In genomic region chr4:166538491-166539005, GRCh38 we compare ENCODE assay signal across 29 cellular contexts.
A peak's percentile ranks its signal among the peaks of the same experiment; 100 is the strongest.
DNase-seq lines count a peak whose midpoint lies in the region; ATAC-seq and TF ChIP-seq lines count a peak whose summit lies in the region.
"Had no signal": no experiment of that assay in that cellular context is flagged by ENCODE, and none has a peak within 500 bp of the region (broad histone marks: within the 10 kb centered on the region; RNA-seq: fewer than 3 reads in every experiment).

No MANE protein-coding gene starts in this region.

- H3K79me1 ChIP-seq in mesendoderm (ENCODE audit: low read length), result no peaks in the 10 kb centered on the region

- no peaks in the 10 kb centered on the region for H3K27me3 ChIP-seq in mammary epithelial cell (ENCODE audit: insufficient read depth, low read length)
- no peaks in the 10 kb centered on the region for H3K27me3 ChIP-seq in mesendoderm (ENCODE audit: insufficient read depth, low read length, poor library complexity)
- no peaks in the 10 kb centered on the region for H3K27me3 ChIP-seq in hepatocyte
- H3K27me3 ChIP-seq in GM23248 (replicated peaks; ENCODE audit: insufficient read depth), result no peaks in the 10 kb centered on the region
- H3K27me3 ChIP-seq: tibial nerve had no signal

- H2BK120ac ChIP-seq in mesendoderm (ENCODE audit: low read depth, low read length), result no peak overlapping the region

- no peak for ATAC-seq in HG02623 (IDR thresholded peaks at IDR 0.05; ENCODE audit: unreplicated experiment)
- ATAC-seq: CD8-positive, alpha-beta T cell; mucosa of descending colon; sciatic nerve; stimulated activated naive CD8-positive, alpha-beta T cell treated with anti-CD3 and anti-CD28 coated beads, Interleukin-15, amount 100 ng/mL, for 72 hours had no signal

- H4K5ac ChIP-seq in mesendoderm (ENCODE audit: low read length), result no peak overlapping the region

- H3K4ac ChIP-seq in mesendoderm (ENCODE audit: low read depth, low read length), result no peak overlapping the region

- H3K4me3 Mint-ChIP-seq in MCF 10A (ENCODE audit: unreplicated experiment), result no peak overlapping the region
- H3K4me3 Mint-ChIP-seq: CD8-positive, alpha-beta T cell; stimulated activated naive CD8-positive, alpha-beta T cell treated with anti-CD3 and anti-CD28 coated beads, Interleukin-15, amount 100 ng/mL, for 72 hours had no signal

- H3K56ac ChIP-seq in mesendoderm (ENCODE audit: low read length), result no peak overlapping the region

- no peaks in the 10 kb centered on the region for H3K79me2 ChIP-seq in mammary epithelial cell (ENCODE audit: insufficient read depth, low read length)
- no peaks in the 10 kb centered on the region for H3K79me2 ChIP-seq in mesendoderm (ENCODE audit: control insufficient read depth, insufficient read depth, low read length)
- no peaks in the 10 kb centered on the region for H3K79me2 ChIP-seq in hepatocyte
- no peaks in the 10 kb centered on the region for H3K79me2 ChIP-seq in GM23248 (ENCODE audit: insufficient read depth)

- no peaks in the 10 kb centered on the region for H3K4me1 ChIP-seq in mammary epithelial cell (ENCODE audit: insufficient read depth, low read length)
- H3K4me1 ChIP-seq in mesendoderm (ENCODE audit: control insufficient read depth, low read depth, low read length), result peaks cover 2% of the 10 kb centered on the region
- no peaks in the 10 kb centered on the region for H3K4me1 ChIP-seq in hepatocyte (ENCODE audit: insufficient read depth)
- H3K4me1 ChIP-seq in GM23248 (ENCODE audit: insufficient read depth), result no peaks in the 10 kb centered on the region
- H3K4me1 ChIP-seq: left ventricle myocardium inferior, tibial nerve had no signal

- H3K4me3 ChIP-seq in mammary epithelial cell (replicated peaks in 1 of 3; ENCODE audit: insufficient read depth in 1 of 3, low read depth in 2 of 3, low read length in 3 of 3) (no peak overlapping the region), astrocyte of the spinal cord (ENCODE audit: low read depth, low read length) (no peak overlapping the region), mesendoderm (ENCODE audit: low read length) (no peak overlapping the region), hepatocyte (no peak overlapping the region), GM23248 (no peak overlapping the region)
- H3K4me3 ChIP-seq: left ventricle myocardium inferior, mucosa of descending colon, SK-N-MC, tibial nerve had no signal

- CTCF ChIA-PET in mammary epithelial cell (lab: Charles Lee; ENCODE audit: low non-redundant PET) (no interaction called here), MCF 10A (lab: Yijun Ruan, JAX) (no interaction called here)

- H4K20me1 ChIP-seq in mammary epithelial cell (ENCODE audit: insufficient read depth, low read length) (no peaks in the 10 kb centered on the region), hepatocyte (ENCODE audit: insufficient read depth, poor library complexity, severe bottlenecking) (no peaks in the 10 kb centered on the region), GM23248 (ENCODE audit: insufficient read depth) (no peaks in the 10 kb centered on the region)

- BruUV-seq in mammary epithelial cell (replicated peaks; lab: Mats Ljungman, UMichigan) (no TSS peak), MCF 10A (replicated peaks; lab: Mats Ljungman, UMichigan) (no TSS peak)

- in situ Hi-C loops in mammary epithelial cell (cut with MboI; ENCODE audit: low sequenced_read_pairs in 2 of 2), result no loop called here
- in situ Hi-C loops in astrocyte of the spinal cord (cut with HindIII; ENCODE audit: low sequenced_read_pairs), result no loop called here
- in situ Hi-C loops in GM23248 (cut with MboI), result no loop called here

- POLR2A ChIA-PET in MCF 10A (lab: Yijun Ruan, JAX), result no interaction called here

- H3K36me3 Mint-ChIP-seq in MCF 10A (ENCODE audit: insufficient read depth, unreplicated experiment), result no peaks in the 10 kb centered on the region
- H3K36me3 Mint-ChIP-seq: CD8-positive, alpha-beta T cell had no signal

- no peak overlapping the region for H2BK5ac ChIP-seq in mesendoderm (ENCODE audit: low read length)

- H3F3A ChIP-seq in GM23248 (ENCODE audit: insufficient read depth), result no peaks in the 10 kb centered on the region

- DNase-seq in mammary epithelial cell (peak; percentile 2), MCF 10A (ENCODE audit: unreplicated experiment) (no peak), astrocyte of the spinal cord (ENCODE audit: low read depth, low spot score) (peak; percentile 36), mesendoderm (peak; percentile 29), NCI-H1436 treated with DMSO at 0.1 percent for 48 hours (lab: John Stamatoyannopoulos, UW) (no peak), hepatocyte (ENCODE audit: low spot score) (no peak), GM23248 (no peak)
- DNase-seq: 8988T; activated CD4-positive, alpha-beta T cell treated with anti-CD3 and anti-CD28 coated beads for 48 hours; activated naive CD4-positive, alpha-beta T cell; activated T-cell treated with anti-CD3 and anti-CD28 coated beads, Interleukin-2, amount 50 U/mL, for 48 hours; amygdala; CD8-positive, alpha-beta T cell; central memory CD4-positive, alpha-beta T cell; GDM1; left ventricle myocardium inferior; MM.1S; mucosa of descending colon; NCI-H1417; NCI-H526 treated with DMSO at 0.1 percent for 48 hours; stimulated activated CD4-positive, alpha-beta T cell treated with anti-CD3 and anti-CD28 coated beads, Interleukin-15, amount 100 ng/mL, for 24 hours; stimulated activated naive CD8-positive, alpha-beta T cell treated with anti-CD3 and anti-CD28 coated beads, Interleukin-15, amount 100 ng/mL, for 72 hours; T-helper 2 cell had no signal

- H3K27ac ChIP-seq in mammary epithelial cell (ENCODE audit: insufficient read depth, low read depth, low read length) (no peak overlapping the region), mesendoderm (ENCODE audit: low read depth, low read length) (no peak overlapping the region), hepatocyte (no peak overlapping the region), GM23248 (no peak overlapping the region)
- H3K27ac ChIP-seq: left ventricle myocardium inferior, RWPE1, SK-N-MC, tibial nerve had no signal

- H3K9me3 ChIP-seq in mammary epithelial cell (replicated peaks; ENCODE audit: insufficient read depth, low read length), result no peaks in the 10 kb centered on the region
- no peaks in the 10 kb centered on the region for H3K9me3 ChIP-seq in hepatocyte (ENCODE audit: low read depth)
- H3K9me3 ChIP-seq in GM23248 (ENCODE audit: low read depth), result no peaks in the 10 kb centered on the region
- H3K9me3 ChIP-seq: mucosa of descending colon, tibial nerve had no signal

- H3K4me2 ChIP-seq in mammary epithelial cell (ENCODE audit: insufficient read depth, low read depth, low read length) (no peak overlapping the region), mesendoderm (ENCODE audit: low read length) (no peak overlapping the region), hepatocyte (no peak overlapping the region), GM23248 (ENCODE audit: unreplicated experiment) (no peak overlapping the region)

- H3K9me3 Mint-ChIP-seq in MCF 10A (ENCODE audit: unreplicated experiment), result no peaks in the 10 kb centered on the region

- 42% methylated on average over 2 of the region's 2 CpGs for WGBS in mammary epithelial cell (ENCODE audit: low coverage, missing lambda C conversion rate)
- no CpG with 5 or more reads among the region's 2 CpGs for WGBS in mesendoderm (ENCODE audit: extremely low coverage, insufficient coverage, low lambda C conversion rate)
- WGBS in hepatocyte (ENCODE audit: low lambda C conversion rate, missing lambda C conversion rate), result 88% methylated on average over 2 of the region's 2 CpGs
- 6 to 15% methylated on average over 2 of the region's 2 CpGs for WGBS in GM23248 (ENCODE audit: low coverage in 1 of 2, low lambda C conversion rate in 2 of 2, missing lambda C conversion rate in 2 of 2), 2 experiments

- H4K8ac ChIP-seq in mesendoderm (ENCODE audit: low read depth, low read length), result no peak overlapping the region

- no peak overlapping the region for H3K23ac ChIP-seq in mesendoderm (ENCODE audit: low read length)

- H3K27ac Mint-ChIP-seq in MCF 10A (ENCODE audit: low read depth, unreplicated experiment), result no peak overlapping the region
- H3K27ac Mint-ChIP-seq: CD8-positive, alpha-beta T cell; progenitor cell of endocrine pancreas; stimulated activated naive CD8-positive, alpha-beta T cell treated with anti-CD3 and anti-CD28 coated beads, Interleukin-15, amount 100 ng/mL, for 72 hours had no signal

- intact Hi-C loops in mammary epithelial cell (cut with micrococcal nuclease), result no loop called here
- intact Hi-C loops in MCF 10A (cut with micrococcal nuclease), result no loop called here

- TF ChIP-seq CTCF in mammary epithelial cell (conservative IDR thresholded peaks at IDR 0.05 in 1 of 2, IDR thresholded peaks at IDR 0.05 in 1 of 2; ENCODE audit: extremely low read depth in 1 of 2, insufficient read depth in 1 of 2, low read depth in 1 of 2, low read length in 2 of 2), result no peak
- no peak for TF ChIP-seq CTCF in MCF 10A (IDR thresholded peaks at IDR 0.05; ENCODE audit: unreplicated experiment)
- no peak for TF ChIP-seq CTCF in astrocyte of the spinal cord (IDR thresholded peaks at IDR 0.05; ENCODE audit: low read depth, low read length)
- no peak for TF ChIP-seq CTCF in hepatocyte (IDR thresholded peaks at IDR 0.05; ENCODE audit: poor library complexity)

- no peak overlapping the region for H3K18ac ChIP-seq in mesendoderm (ENCODE audit: low read length)

- H2BK15ac ChIP-seq in mesendoderm (replicated peaks; ENCODE audit: low read depth), result no peak overlapping the region

- H3K4me1 Mint-ChIP-seq in MCF 10A (ENCODE audit: insufficient read depth, unreplicated experiment), result peaks cover 7% of the 10 kb centered on the region
- H3K4me1 Mint-ChIP-seq: stimulated activated naive CD8-positive, alpha-beta T cell treated with anti-CD3 and anti-CD28 coated beads, Interleukin-15, amount 100 ng/mL, for 72 hours had no signal

- dilution Hi-C loops in mammary epithelial cell (cut with HindIII; ENCODE audit: low sequenced_read_pairs), result no loop called here

- H3K36me3 ChIP-seq in mammary epithelial cell (ENCODE audit: insufficient read depth, low read length) (no peaks in the 10 kb centered on the region), mesendoderm (ENCODE audit: control insufficient read depth, insufficient read depth, low read length) (no peaks in the 10 kb centered on the region), hepatocyte (replicated peaks; ENCODE audit: insufficient read depth, low read depth) (no peaks in the 10 kb centered on the region), GM23248 (ENCODE audit: low read depth) (no peaks in the 10 kb centered on the region)
- H3K36me3 ChIP-seq: left ventricle myocardium inferior, tibial nerve had no signal

- H3K9me2 ChIP-seq in hepatocyte (replicated peaks; ENCODE audit: insufficient read depth) (no peaks in the 10 kb centered on the region), GM23248 (ENCODE audit: insufficient read depth) (no peaks in the 10 kb centered on the region)

- H2AFZ ChIP-seq in mammary epithelial cell (ENCODE audit: low read depth, low read length) (no peak overlapping the region), hepatocyte (no peak overlapping the region), GM23248 (no peak overlapping the region)

- H3K9ac ChIP-seq in mammary epithelial cell (ENCODE audit: insufficient read depth, low read length) (no peak overlapping the region), mesendoderm (ENCODE audit: low read length) (no peak overlapping the region), GM23248 (no peak overlapping the region)

- H3K27me3 Mint-ChIP-seq in MCF 10A (ENCODE audit: insufficient read depth, unreplicated experiment), result no peaks in the 10 kb centered on the region
- H3K27me3 Mint-ChIP-seq: progenitor cell of endocrine pancreas; stimulated activated naive CD8-positive, alpha-beta T cell treated with anti-CD3 and anti-CD28 coated beads, Interleukin-15, amount 100 ng/mL, for 72 hours had no signal

- H2AK5ac ChIP-seq in mesendoderm (ENCODE audit: low read length), result no peak overlapping the region

Comparison
In these comparisons a context has a peak if more than half of its experiments do, and no peak if none do; other contexts are left out.
1. DNase-seq: peak in mammary epithelial cell (single experiment), astrocyte of the spinal cord (single experiment) and mesendoderm (single experiment); none in MCF 10A (single experiment), NCI-H1436 treated with DMSO at 0.1 percent for 48 hours (single experiment), hepatocyte (single experiment) and GM23248 (single experiment).